26 cellular contexts compared by ENCODE assay signal in genomic region chr19:42452590-42452989, GRCh38. TPM values are rescaled to one million over a fixed set of nuclear protein-coding genes. Genes with fewer than 3 reads are reported as not detected.
"Had no signal": no experiment of that assay in that cellular context is flagged by ENCODE, and none has a peak within 500 bp of the region (broad histone marks: within the 10 kb centered on the region; RNA-seq: fewer than 3 reads in every experiment).

No MANE protein-coding gene starts in this region.

- H3K27ac ChIP-seq: ascending aorta, colonic mucosa, psoas muscle, vagina had no signal

- H3K9me3 Mint-ChIP-seq: activated CD4-positive, alpha-beta T cell treated with anti-CD3 and anti-CD28 coated beads, Interleukin-2, amount 10 ng/mL, durations not matched to agents 7 days and 5 days; activated naive CD4-positive, alpha-beta T cell treated with anti-CD3 and anti-CD28 coated beads, Interleukin-2, amount 10 ng/mL, durations not matched to agents 7 days and 5 days; activated T-cell treated with anti-CD3 and anti-CD28 coated beads, Interleukin-2, amount 50 U/mL, for 4 hours; central memory CD8-positive, alpha-beta T cell; naive B cell; neural crest cell; stimulated activated naive CD8-positive, alpha-beta T cell treated with anti-CD3 and anti-CD28 coated beads, Interleukin-15, amount 100 ng/mL, for 72 hours; T-helper 2 cell treated with Interferon-gamma antibody and Interleukin-4, amounts not matched to agents 5 μg/mL and 100 μg/mL, for 36 hours had no signal

- H3K36me3 ChIP-seq: ascending aorta, colonic mucosa, left lung, vagina had no signal

- H3K27me3 Mint-ChIP-seq: central memory CD8-positive, alpha-beta T cell; stimulated activated naive CD8-positive, alpha-beta T cell treated with anti-CD3 and anti-CD28 coated beads, Interleukin-15, amount 100 ng/mL, for 72 hours had no signal

- ATAC-seq: activated CD4-positive, CD25-positive, alpha-beta regulatory T cell treated with anti-CD3 and anti-CD28 coated beads, Interleukin-2, amount 50 U/mL, for 24 hours; activated T-cell treated with anti-CD3 and anti-CD28 coated beads, Interleukin-2, amount 50 U/mL, for 4 hours; left lung; psoas muscle; right cardiac atrium; stimulated activated naive CD8-positive, alpha-beta T cell treated with anti-CD3 and anti-CD28 coated beads, Interleukin-15, amount 100 ng/mL, for 72 hours had no signal

- FAIRE-seq: frontal cortex, kidney had no signal

- H3K4me1 ChIP-seq: ascending aorta, psoas muscle, vagina had no signal

- H3K36me3 Mint-ChIP-seq: activated naive CD4-positive, alpha-beta T cell treated with anti-CD3 and anti-CD28 coated beads, Interleukin-2, amount 10 ng/mL, durations not matched to agents 7 days and 5 days; naive B cell had no signal

- H3K9me3 ChIP-seq: ascending aorta, colonic mucosa, left lung, mucosa of descending colon, psoas muscle, vagina had no signal

- H3K27ac Mint-ChIP-seq: activated CD4-positive, alpha-beta T cell treated with anti-CD3 and anti-CD28 coated beads, Interleukin-2, amount 10 ng/mL, durations not matched to agents 7 days and 5 days; activated naive CD4-positive, alpha-beta T cell treated with anti-CD3 and anti-CD28 coated beads, Interleukin-2, amount 10 ng/mL, durations not matched to agents 7 days and 5 days; T-helper 2 cell treated with Interferon-gamma antibody and Interleukin-4, amounts not matched to agents 5 μg/mL and 100 μg/mL, for 36 hours had no signal

- H3K4me3 ChIP-seq: ascending aorta, colonic mucosa, left lung, mucosa of descending colon, psoas muscle, vagina had no signal

- H3K27me3 ChIP-seq: ascending aorta, colonic mucosa, left lung, vagina had no signal

- DNase-seq: activated CD4-positive, alpha-beta T cell treated with anti-CD3 and anti-CD28 coated beads, Interleukin-2, amount 10 ng/mL, durations not matched to agents 7 days and 5 days; activated CD8-positive, alpha-beta memory T cell treated with anti-CD3 and anti-CD28 coated beads, Interleukin-2, amount 50 U/mL, for 4 hours; activated effector memory CD4-positive, alpha-beta T cell treated with Interleukin-2 at 50 U/mL for 16 hours; activated naive CD4-positive, alpha-beta T cell treated with anti-CD3 and anti-CD28 coated beads, Interleukin-2, amount 10 ng/mL, durations not matched to agents 7 days and 5 days; activated T-cell treated with anti-CD3 and anti-CD28 coated beads, Interleukin-2, amount 50 U/mL, for 4 hours; colonic mucosa; kidney; left lung; mammary epithelial cell; mucosa of descending colon; naive B cell; psoas muscle; right cardiac atrium; stimulated activated naive CD8-positive, alpha-beta T cell treated with anti-CD3 and anti-CD28 coated beads, Interleukin-15, amount 100 ng/mL, for 72 hours; trophoblast cell had no signal

- H3K4me3 Mint-ChIP-seq: activated CD4-positive, alpha-beta T cell treated with anti-CD3 and anti-CD28 coated beads, Interleukin-2, amount 10 ng/mL, durations not matched to agents 7 days and 5 days; activated naive CD4-positive, alpha-beta T cell treated with anti-CD3 and anti-CD28 coated beads, Interleukin-2, amount 10 ng/mL, durations not matched to agents 7 days and 5 days; activated T-cell treated with anti-CD3 and anti-CD28 coated beads, Interleukin-2, amount 50 U/mL, for 4 hours; central memory CD8-positive, alpha-beta T cell; naive B cell; neural crest cell; stimulated activated naive CD8-positive, alpha-beta T cell treated with anti-CD3 and anti-CD28 coated beads, Interleukin-15, amount 100 ng/mL, for 72 hours; T-helper 2 cell treated with Interferon-gamma antibody and Interleukin-4, amounts not matched to agents 5 μg/mL and 100 μg/mL, for 36 hours had no signal

- H3K4me1 Mint-ChIP-seq: central memory CD8-positive, alpha-beta T cell had no signal

RNA-seq across cellular contexts. Expression of gene CXCL17, which starts 9.8 kb away (rescaled TPM):
- total RNA-seq: activated CD4-positive, alpha-beta T cell treated with anti-CD3 and anti-CD28 coated beads, Interleukin-2, amount 10 ng/mL, durations not matched to agents 7 days and 5 days; activated T-cell treated with anti-CD3 and anti-CD28 coated beads, Interleukin-2, amount 50 U/mL, for 4 hours; ascending aorta; colonic mucosa; epithelial cell of proximal tubule; frontal cortex; kidney; mucosa of descending colon; neural crest cell; osteocyte; psoas muscle; right cardiac atrium; skeletal muscle tissue; temporal lobe had no signal
- polyA plus RNA-seq: mammary epithelial cell, right cardiac atrium had no signal
